9 cellular contexts compared by ENCODE assay signal in the genomic region with DNA sequence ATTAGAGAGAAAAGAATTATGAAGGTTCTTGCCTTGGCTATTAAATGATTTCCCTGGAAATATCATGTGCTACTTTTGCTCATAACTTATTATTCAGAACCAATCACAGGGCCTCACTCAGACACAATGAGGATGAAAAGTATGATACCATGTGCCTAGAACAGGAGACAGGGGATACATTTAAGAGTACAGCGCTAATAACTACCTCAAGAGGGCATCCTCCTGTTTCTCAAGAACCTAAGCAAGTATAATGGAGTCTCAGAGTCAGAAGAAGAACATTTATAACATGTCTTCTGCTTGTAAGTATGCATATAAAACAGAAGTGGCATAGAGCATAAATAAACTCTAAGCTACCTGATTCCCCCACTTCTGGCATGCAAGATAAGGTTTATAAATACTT.
A peak's percentile ranks its signal among the peaks of the same experiment; 100 is the strongest.
DNase-seq lines count a peak whose midpoint lies in the region; ATAC-seq, FAIRE-seq and TF ChIP-seq lines count a peak whose summit lies in the region.
"Had no signal": no experiment of that assay in that cellular context is flagged by ENCODE, and none has a peak within 500 bp of the region (broad histone marks: within the 10 kb centered on the region; RNA-seq: fewer than 3 reads in every experiment).

No MANE protein-coding gene starts in this region.

- dilution Hi-C loops in keratinocyte (cut with MboI; ENCODE audit: extremely low pct_ligation_motif_present, low sequenced_read_pairs): no loop called here

- H3K4me3 ChIP-seq in AG09309 (ENCODE audit: control insufficient read depth, low read depth, low read length) (no peak overlapping the region), keratinocyte (ENCODE audit: control insufficient read depth in 2 of 3, extremely low read depth in 1 of 3, insufficient read depth in 2 of 3, low read depth in 1 of 3, low read length in 3 of 3) (no peak overlapping the region)

- H3K9me1 ChIP-seq in keratinocyte (ENCODE audit: control insufficient read depth, extremely low read depth, insufficient read depth, low read length): no peaks in the 10 kb centered on the region

- no peak overlapping the region for H3K9ac ChIP-seq in keratinocyte (ENCODE audit: control insufficient read depth, extremely low read depth, insufficient read depth, low read length)

- no peaks in the 10 kb centered on the region for H3K36me3 ChIP-seq in keratinocyte (ENCODE audit: control insufficient read depth in 2 of 2, extremely low read depth in 1 of 2, insufficient read depth in 2 of 2, low read length in 2 of 2)

- DNase-seq in AG09309 (ENCODE audit: low read depth): peak; percentile 53
- peak; percentile 38 for DNase-seq in HT-29 (ENCODE audit: low spot score)
- DNase-seq in SW480 (ENCODE audit: low spot score): peak; percentile 18
- no peak for DNase-seq in keratinocyte (ENCODE audit: low read depth, low spot score)
- DNase-seq in activated CD4-positive, alpha-beta T cell treated with anti-CD3 and anti-CD28 coated beads, Interleukin-2, amount 50 U/mL, for 1 hour: no peak
- DNase-seq: activated CD8-positive, alpha-beta memory T cell treated with anti-CD3 and anti-CD28 coated beads, Interleukin-2, amount 50 U/mL, for 4 hours had no signal

- H3K9me3 ChIP-seq in keratinocyte (ENCODE audit: control insufficient read depth, low read depth, low read length): no peaks in the 10 kb centered on the region

- no peak for ATAC-seq in GM19463 (IDR thresholded peaks at IDR 0.05; ENCODE audit: unreplicated experiment)
- ATAC-seq in HG03097 (IDR thresholded peaks at IDR 0.05; ENCODE audit: low FRiP score, unreplicated experiment): no peak
- no peak for ATAC-seq in HG03571 (IDR thresholded peaks at IDR 0.05; ENCODE audit: unreplicated experiment)

- no peaks in the 10 kb centered on the region for H4K20me1 ChIP-seq in keratinocyte (ENCODE audit: control insufficient read depth, extremely low read depth, insufficient read depth, low read length)

- H3K27ac ChIP-seq in keratinocyte (ENCODE audit: control insufficient read depth, insufficient read depth, low read length): no peak overlapping the region

- no peak overlapping the region for H2AFZ ChIP-seq in keratinocyte (ENCODE audit: control insufficient read depth, low read length)

- no peak overlapping the region for H3K4me2 ChIP-seq in keratinocyte (ENCODE audit: control insufficient read depth, extremely low read depth, insufficient read depth, low read depth, low read length)

- FAIRE-seq in keratinocyte (lab: Jason Lieb, UNC): peak; percentile 23

- H3K79me2 ChIP-seq in keratinocyte (ENCODE audit: control insufficient read depth, insufficient read depth, low read length): no peaks in the 10 kb centered on the region

- no peaks in the 10 kb centered on the region for H3K27me3 ChIP-seq in keratinocyte (ENCODE audit: control insufficient read depth, extremely low read depth, insufficient read depth, low read length)

- peak; percentile 60 for TF ChIP-seq CTCF in AG09309 (IDR thresholded peaks at IDR 0.05; ENCODE audit: control insufficient read depth, insufficient read depth, low read depth, low read length, missing control alignments)
- TF ChIP-seq CTCF in keratinocyte (optimal IDR thresholded peaks at IDR 0.05 in 1 of 3, IDR thresholded peaks at IDR 0.05 in 1 of 3, conservative IDR thresholded peaks at IDR 0.05 in 1 of 3; ENCODE audit: extremely low read depth in 1 of 3, insufficient read depth in 2 of 3, low read length in 3 of 3): peak in 1 of 3 experiments; percentile 51

- no peaks in the 10 kb centered on the region for H3K4me1 ChIP-seq in keratinocyte (ENCODE audit: control insufficient read depth, extremely low read depth, insufficient read depth, low read length)

Comparison
In these comparisons a context has a peak if more than half of its experiments do, and no peak if none do; other contexts are left out.
1. DNase-seq: peak in AG09309 (single experiment), HT-29 (single experiment) and SW480 (single experiment); none in keratinocyte (single experiment) and activated CD4-positive, alpha-beta T cell treated with anti-CD3 and anti-CD28 coated beads, Interleukin-2, amount 50 U/mL, for 1 hour (single experiment).